Comparison of ENCODE assay signal across 8 cellular contexts in the genomic region with DNA sequence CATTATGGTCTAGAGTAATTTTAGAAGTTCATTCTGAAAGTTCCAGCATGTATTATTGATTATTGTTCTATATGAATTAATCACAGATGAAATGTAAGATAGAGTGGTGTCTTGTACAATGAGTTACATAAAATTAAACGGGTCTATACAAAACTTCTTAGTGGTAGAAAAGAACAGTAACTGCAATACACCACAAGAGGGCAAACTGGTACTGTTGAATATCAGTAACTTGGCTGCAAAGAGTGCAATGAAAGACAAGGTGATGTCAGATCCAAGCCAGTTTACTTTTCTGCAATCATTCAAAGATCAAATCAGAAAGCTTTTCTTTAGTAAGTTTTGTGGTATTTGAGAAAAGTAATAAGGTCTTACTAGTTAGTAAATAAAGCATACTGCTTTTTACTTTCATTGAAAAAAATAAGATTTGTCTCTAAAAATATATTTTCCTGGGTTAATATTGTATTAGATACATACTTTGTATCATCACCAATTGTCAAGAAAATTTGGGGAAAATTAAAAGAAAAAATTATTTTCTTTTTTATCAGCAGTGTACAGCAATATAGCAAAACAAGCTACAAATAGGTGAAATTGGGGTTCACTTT.
DNase-seq lines count a peak whose midpoint lies in the region; ATAC-seq and TF ChIP-seq lines count a peak whose summit lies in the region.

No MANE protein-coding gene starts in this region.

- peak; percentile 73 to 78 for ATAC-seq in activated naive CD4-positive, alpha-beta T cell treated with anti-CD3 and anti-CD28 coated beads, Interleukin-2, amount 50 U/mL, for 72 hours

- H2AFZ ChIP-seq in Loucy (ENCODE audit: low read length) = no peak overlapping the region

- H3K79me2 ChIP-seq in Loucy (ENCODE audit: insufficient read depth, low read length) = no peaks in the 10 kb centered on the region

- H3K9me3 ChIP-seq in Loucy (ENCODE audit: insufficient read depth, low read depth, low read length) (no peaks in the 10 kb centered on the region), endodermal cell (ENCODE audit: control insufficient read depth, low read length) (no peaks in the 10 kb centered on the region)

- no peaks in the 10 kb centered on the region for H4K20me1 ChIP-seq in Loucy (ENCODE audit: insufficient read depth, low read length, poor library complexity, severe bottlenecking)

- no peaks in the 10 kb centered on the region for H3K9me2 ChIP-seq in Loucy (replicated peaks; ENCODE audit: low read depth, low read length)

- no peaks in the 10 kb centered on the region for H3F3A ChIP-seq in Loucy (ENCODE audit: low read depth)

- H3K4me3 ChIP-seq in H7 (ENCODE audit: insufficient read depth, low read depth, low read length) (no peak overlapping the region), Loucy (ENCODE audit: low read length, poor library complexity, severe bottlenecking) (no peak overlapping the region), endodermal cell (ENCODE audit: low read length) (no peak overlapping the region)

- H3K4me1 Mint-ChIP-seq in endodermal cell = no peaks in the 10 kb centered on the region

- no peaks in the 10 kb centered on the region for H3K36me3 ChIP-seq in H7 (replicated peaks; ENCODE audit: control insufficient read depth, insufficient read depth, low read length)
- H3K36me3 ChIP-seq in Loucy (ENCODE audit: insufficient read depth, low read length) = no peaks in the 10 kb centered on the region
- no peaks in the 10 kb centered on the region for H3K36me3 ChIP-seq in endodermal cell (ENCODE audit: control insufficient read depth, insufficient read depth, low read length)

- 27% methylated on average over 1 of the region's 1 CpG; no CpG with 5 or more reads in 1 of the 2 experiments for WGBS in endodermal cell (ENCODE audit: insufficient coverage in 1 of 2, insufficient read length in 1 of 2), 2 experiments

- no peak for DNase-seq in activated naive CD4-positive, alpha-beta T cell treated with anti-CD3 and anti-CD28 coated beads, Interleukin-2, amount 50 U/mL, for 72 hours (ENCODE audit: low spot score in 2 of 2)
- no peak for DNase-seq in activated naive CD4-positive, alpha-beta T cell treated with Interleukin-2 at 50 U/mL for 16 hours
- DNase-seq in H7 (peak; percentile 38), RPMI7951 (ENCODE audit: low read depth) (peak; percentile 65), endodermal cell (no peak), midbrain (lab: John Stamatoyannopoulos, UW) (peak; percentile 78), GDM1 (lab: John Stamatoyannopoulos, UW) (no peak)

- H3K27ac Mint-ChIP-seq in activated naive CD4-positive, alpha-beta T cell treated with anti-CD3 and anti-CD28 coated beads, Interleukin-2, amount 50 U/mL, for 72 hours = no peak overlapping the region
- no peak overlapping the region for H3K27ac Mint-ChIP-seq in endodermal cell

- H3K4me1 ChIP-seq in Loucy (ENCODE audit: insufficient read depth, low read length, poor library complexity, severe bottlenecking) (peaks cover 16% of the 10 kb centered on the region), endodermal cell (ENCODE audit: control insufficient read depth, insufficient read depth, low read length) (no peaks in the 10 kb centered on the region)

- no peaks in the 10 kb centered on the region for H3K9me3 Mint-ChIP-seq in activated naive CD4-positive, alpha-beta T cell treated with anti-CD3 and anti-CD28 coated beads, Interleukin-2, amount 50 U/mL, for 72 hours
- H3K9me3 Mint-ChIP-seq in endodermal cell = no peaks in the 10 kb centered on the region

- no peaks in the 10 kb centered on the region for H3K36me3 Mint-ChIP-seq in activated naive CD4-positive, alpha-beta T cell treated with anti-CD3 and anti-CD28 coated beads, Interleukin-2, amount 50 U/mL, for 72 hours
- no peaks in the 10 kb centered on the region for H3K36me3 Mint-ChIP-seq in endodermal cell (ENCODE audit: low read depth)

- H3K27ac ChIP-seq in endodermal cell (ENCODE audit: low read depth, low read length) = no peak overlapping the region

- H3K4me3 Mint-ChIP-seq in endodermal cell = no peak overlapping the region

- no peak overlapping the region for H3K9ac ChIP-seq in Loucy (ENCODE audit: low read depth, low read length, poor library complexity, severe bottlenecking)
- no peak overlapping the region for H3K9ac ChIP-seq in endodermal cell (ENCODE audit: extremely low read depth, low read length, poor library complexity, severe bottlenecking)

- no peaks in the 10 kb centered on the region for H3K27me3 Mint-ChIP-seq in endodermal cell (ENCODE audit: insufficient read depth)

- TF ChIP-seq CTCF in Loucy (conservative IDR thresholded peaks at IDR 0.05; ENCODE audit: low read length) (peak; percentile 89), endodermal cell (conservative IDR thresholded peaks at IDR 0.05) (peak; percentile 91)

- H3K27me3 ChIP-seq in H7 (ENCODE audit: control insufficient read depth, insufficient read depth, low read length) (no peaks in the 10 kb centered on the region), Loucy (ENCODE audit: insufficient read depth, low read length, poor library complexity, severe bottlenecking) (no peaks in the 10 kb centered on the region), endodermal cell (ENCODE audit: control insufficient read depth, insufficient read depth, low read length, poor library complexity, severe bottlenecking) (no peaks in the 10 kb centered on the region)

- no peak overlapping the region for H3K4me2 ChIP-seq in Loucy (ENCODE audit: low read depth, low read length, poor library complexity, severe bottlenecking)

Comparison
In these comparisons a context has a peak if more than half of its experiments do, and no peak if none do; other contexts are left out.
1. DNase-seq: peak in H7 (single experiment), RPMI7951 (single experiment) and midbrain (single experiment); none in activated naive CD4-positive, alpha-beta T cell treated with anti-CD3 and anti-CD28 coated beads, Interleukin-2, amount 50 U/mL, for 72 hours (0 of 2), activated naive CD4-positive, alpha-beta T cell treated with Interleukin-2 at 50 U/mL for 16 hours (single experiment), endodermal cell (single experiment) and GDM1 (single experiment).